Comparison of ENCODE assay signal across 37 cellular contexts in genomic region chr18:45638544-45638943, GRCh38. TPM values are rescaled to one million over a fixed set of nuclear protein-coding genes. Genes with fewer than 3 reads are reported as not detected.
DNase-seq lines count a peak whose midpoint lies in the region; TF ChIP-seq lines count a peak whose summit lies in the region.
"Had no signal": no experiment of that assay in that cellular context is flagged by ENCODE, and none has a peak within 500 bp of the region (broad histone marks: within the 10 kb centered on the region; RNA-seq: fewer than 3 reads in every experiment).

No MANE protein-coding gene starts in this region.

- H3K27me3 ChIP-seq in esophagus (ENCODE audit: control insufficient read depth in 1 of 2, insufficient read depth in 2 of 2, low read length in 2 of 2) (no peaks in the 10 kb centered on the region), muscle layer of duodenum (ENCODE audit: low read depth, low read length) (no peaks in the 10 kb centered on the region), testis (no peaks in the 10 kb centered on the region)
- H3K27me3 ChIP-seq: BLaER1 treated with 17β-estradiol and CSF1 and Interleukin-3, amounts not matched to agents 10 nM and 100 nM had no signal

- no peak overlapping the region for H3K4me3 Mint-ChIP-seq in HFFc6
- H3K4me3 Mint-ChIP-seq: activated CD4-positive, alpha-beta memory T cell treated with anti-CD3 and anti-CD28 coated beads for 36 hours; activated naive CD4-positive, alpha-beta T cell treated with anti-CD3 and anti-CD28 coated beads for 36 hours; activated T-helper 1 cell treated with anti-CD3 and anti-CD28 coated beads, Interleukin-12 subunit alpha, Interleukin-12 subunit beta, Interleukin-2, Interleukin-4 antibody, amounts not matched to agents 30 ng/mL and 10 ng/mL and 1 ng/mL, durations not matched to agents 14 hours and 24 hours and 36 hours; natural killer cell; stimulated activated naive B cell treated with anti-CD40 and anti-IgM and Interleukin-4, amounts not matched to agents 10 μg/mL and 1 μg/mL and 100 μg/mL, for 72 hours had no signal

- H3K4me1 ChIP-seq in esophagus (ENCODE audit: control insufficient read depth in 2 of 2, insufficient read depth in 2 of 2, low read length in 1 of 2), result peaks cover 2 to 4% of the 10 kb centered on the region in 2 donors
- H3K4me1 ChIP-seq in muscle layer of duodenum (ENCODE audit: control insufficient read depth in 1 of 2, insufficient read depth in 2 of 2, low read length in 2 of 2), result peaks cover 5 to 10% of the 10 kb centered on the region in 2 donors
- peaks cover 12% of the 10 kb centered on the region for H3K4me1 ChIP-seq in testis

- H3K9me3 ChIP-seq in esophagus (ENCODE audit: control insufficient read depth in 2 of 2, insufficient read depth in 1 of 2, low read depth in 1 of 2, low read length in 1 of 2), result no peaks in the 10 kb centered on the region
- no peaks in the 10 kb centered on the region for H3K9me3 ChIP-seq in muscle layer of duodenum (ENCODE audit: control insufficient read depth in 1 of 2, low read length in 2 of 2)
- no peaks in the 10 kb centered on the region for H3K9me3 ChIP-seq in testis
- H3K9me3 ChIP-seq: BLaER1 treated with 17β-estradiol and CSF1 and Interleukin-3, amounts not matched to agents 10 nM and 100 nM had no signal

- no peak for TF ChIP-seq CTCF in testis (IDR thresholded peaks at IDR 0.05)
- TF ChIP-seq CTCF in HFFc6 (IDR thresholded peaks at IDR 0.05), result no peak

- no peaks in the 10 kb centered on the region for H3K9me3 Mint-ChIP-seq in HFFc6
- H3K9me3 Mint-ChIP-seq: activated CD4-positive, alpha-beta memory T cell treated with anti-CD3 and anti-CD28 coated beads for 36 hours; activated naive CD4-positive, alpha-beta T cell treated with anti-CD3 and anti-CD28 coated beads for 36 hours; activated T-helper 1 cell treated with anti-CD3 and anti-CD28 coated beads, Interleukin-12 subunit alpha, Interleukin-12 subunit beta, Interleukin-2, Interleukin-4 antibody, amounts not matched to agents 30 ng/mL and 10 ng/mL and 1 ng/mL, durations not matched to agents 14 hours and 24 hours and 36 hours; natural killer cell; stimulated activated naive B cell treated with anti-CD40 and anti-IgM and Interleukin-4, amounts not matched to agents 10 μg/mL and 1 μg/mL and 100 μg/mL, for 72 hours had no signal

- intact Hi-C loops in testis (cut with DNase I; ENCODE audit: low total_unique reads), result no loop called here

- H3K4me1 Mint-ChIP-seq in HFFc6 (ENCODE audit: low read depth), result peaks cover 15% of the 10 kb centered on the region
- H3K4me1 Mint-ChIP-seq: natural killer cell; stimulated activated naive B cell treated with anti-CD40 and anti-IgM and Interleukin-4, amounts not matched to agents 10 μg/mL and 1 μg/mL and 100 μg/mL, for 72 hours had no signal

- DNase-seq in testis (no peak), NCI-H1092 (lab: John Stamatoyannopoulos, UW) (no peak), substantia nigra (lab: John Stamatoyannopoulos, UW) (no peak), HFFc6 (no peak)
- no peak for DNase-seq in activated CD4-positive, alpha-beta T cell treated with anti-CD3 and anti-CD28 coated beads, Interleukin-2, amount 50 U/mL, for 4 hours
- DNase-seq: activated CD4-positive, alpha-beta memory T cell treated with anti-CD3 and anti-CD28 coated beads for 36 hours; activated CD4-positive, CD25-positive, alpha-beta regulatory T cell; activated CD8-positive, alpha-beta memory T cell treated with anti-CD3 and anti-CD28 coated beads, Interleukin-2, amount 50 U/mL, for 4 hours; activated naive CD4-positive, alpha-beta T cell treated with anti-CD3 and anti-CD28 coated beads for 36 hours; brain microvascular endothelial cell; COR-L47; DMS53; effector CD4-positive, alpha-beta T cell; head of caudate nucleus; KBM-7; left ventricle myocardium superior; midbrain; natural killer cell; NCI-H1105; NCI-H187 treated with DMSO at 0.1 percent for 48 hours; NCI-H510A treated with DMSO at 0.1 percent for 48 hours; occipital lobe; RPMI8226; stimulated activated naive B cell treated with anti-CD40 and anti-IgM and Interleukin-4, amounts not matched to agents 10 μg/mL and 1 μg/mL and 100 μg/mL, for 72 hours; T-helper 1 cell had no signal

- 34 to 59% methylated on average over 1 of the region's 1 CpG for WGBS in esophagus, 2 donors
- 56 to 70% methylated on average over 1 of the region's 1 CpG for WGBS in testis, 2 donors

- no peak overlapping the region for H3K4me3 ChIP-seq in esophagus (ENCODE audit: low read depth in 1 of 2, low read length in 2 of 2)
- no peak overlapping the region for H3K4me3 ChIP-seq in muscle layer of duodenum (ENCODE audit: low read depth in 1 of 2, low read length in 2 of 2)
- no peak overlapping the region for H3K4me3 ChIP-seq in testis
- H3K4me3 ChIP-seq: BLaER1 treated with 17β-estradiol and CSF1 and Interleukin-3, amounts not matched to agents 10 nM and 100 nM; SK-N-MC had no signal

- H3K27me3 Mint-ChIP-seq in HFFc6 (ENCODE audit: insufficient read depth), result peaks cover 27% of the 10 kb centered on the region
- H3K27me3 Mint-ChIP-seq: activated CD4-positive, alpha-beta memory T cell treated with anti-CD3 and anti-CD28 coated beads for 36 hours had no signal

- peak overlapping the region; percentile 61 to 71 for H3K27ac ChIP-seq in esophagus (ENCODE audit: low read depth in 2 of 2, low read length in 1 of 2)
- peak overlapping the region; percentile 54 for H3K27ac ChIP-seq in muscle layer of duodenum (ENCODE audit: low read length)
- H3K27ac ChIP-seq in testis, result peak overlapping the region; percentile 40 to 46
- H3K27ac ChIP-seq in substantia nigra (ENCODE audit: low read depth, low read length, poor library complexity, severe bottlenecking), result no peak overlapping the region
- H3K27ac ChIP-seq: BLaER1 treated with 17β-estradiol and CSF1 and Interleukin-3, amounts not matched to agents 10 nM and 100 nM; brain microvascular endothelial cell; epithelial cell of prostate; SK-N-MC had no signal

- H3K36me3 Mint-ChIP-seq in HFFc6 (ENCODE audit: low read depth), result no peaks in the 10 kb centered on the region
- H3K36me3 Mint-ChIP-seq: activated CD4-positive, alpha-beta memory T cell treated with anti-CD3 and anti-CD28 coated beads for 36 hours; natural killer cell; stimulated activated naive B cell treated with anti-CD40 and anti-IgM and Interleukin-4, amounts not matched to agents 10 μg/mL and 1 μg/mL and 100 μg/mL, for 72 hours had no signal

- no peak overlapping the region for H3K27ac Mint-ChIP-seq in HFFc6
- H3K27ac Mint-ChIP-seq: activated CD4-positive, alpha-beta memory T cell treated with anti-CD3 and anti-CD28 coated beads for 36 hours; activated naive CD4-positive, alpha-beta T cell treated with anti-CD3 and anti-CD28 coated beads for 36 hours; activated T-helper 1 cell treated with anti-CD3 and anti-CD28 coated beads, Interleukin-12 subunit alpha, Interleukin-12 subunit beta, Interleukin-2, Interleukin-4 antibody, amounts not matched to agents 30 ng/mL and 10 ng/mL and 1 ng/mL, durations not matched to agents 14 hours and 24 hours and 36 hours; natural killer cell; stimulated activated naive B cell treated with anti-CD40 and anti-IgM and Interleukin-4, amounts not matched to agents 10 μg/mL and 1 μg/mL and 100 μg/mL, for 72 hours had no signal

- H3K36me3 ChIP-seq in esophagus (ENCODE audit: control insufficient read depth in 2 of 2, insufficient read depth in 2 of 2, low read length in 1 of 2), result no peaks in the 10 kb centered on the region
- no peaks in the 10 kb centered on the region for H3K36me3 ChIP-seq in muscle layer of duodenum (ENCODE audit: control insufficient read depth in 1 of 2, insufficient read depth in 2 of 2, low read length in 2 of 2)
- no peaks in the 10 kb centered on the region for H3K36me3 ChIP-seq in testis (ENCODE audit: low read depth, missing control alignments)
- H3K36me3 ChIP-seq: BLaER1 treated with 17β-estradiol and CSF1 and Interleukin-3, amounts not matched to agents 10 nM and 100 nM; brain microvascular endothelial cell had no signal

- TF ChIP-seq POLR2A in testis (IDR thresholded peaks at IDR 0.05), result no peak

RNA-seq across cellular contexts. Expression of gene SLC14A2, which starts 23.3 kb away (rescaled TPM):
- under 1 TPM in 1 of 2 donors, not detected in 1; 0.01 TPM for polyA plus RNA-seq in esophagus
- 1 to 10 TPM; 1.4 to 2.4 TPM for total RNA-seq in testis
- 2.8 TPM for polyA plus RNA-seq in testis (ENCODE audit: insufficient read depth, low read depth, low replicate concordance)
- not detected for total RNA-seq in HFFc6 (2021; fragmentation: NEBNext Ultra II Directional; extraction: Animal tissue kit (Norgen Biotek cat#: 25700))
- total RNA-seq: activated naive CD4-positive, alpha-beta T cell treated with anti-CD3 and anti-CD28 coated beads for 36 hours; activated T-helper 1 cell treated with anti-CD3 and anti-CD28 coated beads, Interleukin-12 subunit alpha, Interleukin-12 subunit beta, Interleukin-2, Interleukin-4 antibody, amounts not matched to agents 30 ng/mL and 10 ng/mL and 1 ng/mL, durations not matched to agents 14 hours and 24 hours and 36 hours; fibroblast of villous mesenchyme; G401; left ventricle myocardium superior; MCF 10A; pulmonary artery endothelial cell; skeletal muscle tissue had no signal
- polyA plus RNA-seq: keratinocyte had no signal
